ENCODE assay signal across 14 cellular contexts in the genomic region with DNA sequence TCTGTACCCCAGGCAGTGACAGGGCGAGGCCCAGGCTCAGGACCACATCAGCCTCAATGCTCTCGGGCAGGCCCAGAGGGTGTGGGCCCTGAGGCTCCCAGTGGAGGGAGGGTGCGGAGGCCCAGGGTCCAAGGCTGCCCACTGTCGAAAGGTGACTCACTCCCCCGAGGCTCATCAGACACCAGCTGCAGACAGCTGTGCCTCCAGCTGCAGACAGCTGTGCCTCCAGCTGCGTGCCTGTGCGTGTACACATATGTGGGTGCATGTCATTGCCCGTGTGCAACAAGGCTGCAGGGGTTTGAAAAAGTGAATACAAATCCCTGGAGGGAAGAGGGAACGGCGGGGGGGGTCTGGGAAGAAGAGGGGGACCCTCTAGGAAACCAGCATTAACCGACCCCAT.
"Had no signal": no experiment of that assay in that cellular context is flagged by ENCODE, and none has a peak within 500 bp of the region (broad histone marks: within the 10 kb centered on the region; RNA-seq: fewer than 3 reads in every experiment).

No MANE protein-coding gene starts in this region.

- DNase-seq: activated CD4-positive, alpha-beta T cell treated with anti-CD3 and anti-CD28 coated beads, Interleukin-2, amount 10 ng/mL, durations not matched to agents 7 days and 5 days; activated T-cell treated with anti-CD3 and anti-CD28 coated beads, Interleukin-2, amount 50 U/mL, for 1 hour; gastrocnemius medialis; heart left ventricle; immature natural killer cell; left cardiac atrium; midbrain; stimulated activated CD4-positive, alpha-beta T cell treated with anti-CD3 and anti-CD28 coated beads, Interleukin-1b, Interleukin-23, amount 100 ng/mL, for 48 hours; T-helper 2 cell; transverse colon had no signal

- ATAC-seq: gastrocnemius medialis, pancreas, WTC11 had no signal

- H3K4me1 Mint-ChIP-seq: activated CD4-positive, alpha-beta T cell treated with anti-CD3 and anti-CD28 coated beads, Interleukin-2, amount 10 ng/mL, durations not matched to agents 7 days and 5 days; immature natural killer cell; neural progenitor cell; WTC11 had no signal

- H3K4me3 Mint-ChIP-seq: activated CD4-positive, alpha-beta T cell treated with anti-CD3 and anti-CD28 coated beads, Interleukin-2, amount 10 ng/mL, durations not matched to agents 7 days and 5 days; activated naive CD4-positive, alpha-beta T cell treated with anti-CD3 and anti-CD28 coated beads, Interleukin-2, amount 50 U/mL, for 24 hours; immature natural killer cell; neural progenitor cell; WTC11 had no signal

- H3K27me3 Mint-ChIP-seq: activated CD4-positive, alpha-beta T cell treated with anti-CD3 and anti-CD28 coated beads, Interleukin-2, amount 10 ng/mL, durations not matched to agents 7 days and 5 days; activated naive CD4-positive, alpha-beta T cell treated with anti-CD3 and anti-CD28 coated beads, Interleukin-2, amount 50 U/mL, for 24 hours had no signal

- H3K27ac Mint-ChIP-seq: activated CD4-positive, alpha-beta T cell treated with anti-CD3 and anti-CD28 coated beads, Interleukin-2, amount 10 ng/mL, durations not matched to agents 7 days and 5 days; activated naive CD4-positive, alpha-beta T cell treated with anti-CD3 and anti-CD28 coated beads, Interleukin-2, amount 50 U/mL, for 24 hours; immature natural killer cell; neural progenitor cell; WTC11 had no signal

- H3K36me3 Mint-ChIP-seq: activated naive CD4-positive, alpha-beta T cell treated with anti-CD3 and anti-CD28 coated beads, Interleukin-2, amount 50 U/mL, for 24 hours; immature natural killer cell; neural progenitor cell had no signal
